ENCODE assay signal across 26 cellular contexts in genomic region chr11:10923886-10924285, GRCh38.
DNase-seq lines count a peak whose midpoint lies in the region; ATAC-seq, FAIRE-seq and TF ChIP-seq lines count a peak whose summit lies in the region.
"Had no signal": no experiment of that assay in that cellular context is flagged by ENCODE, and none has a peak within 500 bp of the region (broad histone marks: within the 10 kb centered on the region; RNA-seq: fewer than 3 reads in every experiment).

No MANE protein-coding gene starts in this region.

- POLR2A ChIA-PET in Panc1 (lab: Charles Lee) (interaction anchor here (0.7 kb wide), 2 partner anchors 63 to 114 kb away, joined by 3 to 4 read pairs; no protein-coding TSS in a partner anchor), K562 (lab: Yijun Ruan, JAX) (interaction anchor here (1.2 to 2.0 kb wide), 5 partner anchors 7 to 115 kb away, joined by 3 to 8 read pairs (median 4); partner anchors contain the start of gene EIF4G2)

- H3K9me3 Mint-ChIP-seq in mesothelial cell of epicardium, result no peaks in the 10 kb centered on the region
- H3K9me3 Mint-ChIP-seq: CD4-positive, alpha-beta T cell; CD8-positive, alpha-beta memory T cell had no signal

- no peak for ATAC-seq in Panc1
- no peak for ATAC-seq in K562
- ATAC-seq: A549, GM12878 had no signal

- H3K9ac ChIP-seq in K562 (ENCODE audit: insufficient read depth in 1 of 2, low read depth in 2 of 2, low read length in 2 of 2), result no peak overlapping the region
- H3K9ac ChIP-seq: BLaER1 treated with 17β-estradiol and CSF1 and Interleukin-3, amounts not matched to agents 10 nM and 100 nM had no signal

- H3K4me1 ChIP-seq in Panc1 (ENCODE audit: control insufficient read depth, insufficient read depth, low read length), result peaks cover 47% of the 10 kb centered on the region
- peaks cover 0 to 20% of the 10 kb centered on the region in 2 experiments; a peak in 4 of 5 replicates for H3K4me1 ChIP-seq in K562 (replicated peaks in 1 of 2; ENCODE audit: control insufficient read depth in 2 of 2, insufficient read depth in 2 of 2, low read length in 2 of 2)
- H3K4me1 ChIP-seq: BE2C had no signal

- no peaks in the 10 kb centered on the region for H3K27me3 Mint-ChIP-seq in mesothelial cell of epicardium (ENCODE audit: low read depth)

- H3K27me3 ChIP-seq in Panc1 (ENCODE audit: control insufficient read depth, insufficient read depth, low read length), result no peaks in the 10 kb centered on the region
- H3K27me3 ChIP-seq in K562 (ENCODE audit: control insufficient read depth in 2 of 2, insufficient read depth in 2 of 2, low read length in 2 of 2), result no peaks in the 10 kb centered on the region
- H3K27me3 ChIP-seq: BE2C had no signal

- H3K27ac Mint-ChIP-seq in mesothelial cell of epicardium, result peak overlapping the region; percentile 14
- H3K27ac Mint-ChIP-seq: CD4-positive, alpha-beta T cell; CD8-positive, alpha-beta memory T cell; HFFc6 had no signal

- no peaks in the 10 kb centered on the region for H3K36me3 Mint-ChIP-seq in mesothelial cell of epicardium

- no peak for TF ChIP-seq RAD21 in K562 (CRISPR knock-in tag; conservative IDR thresholded peaks at IDR 0.05 in 1 of 2, IDR thresholded peaks at IDR 0.05 in 1 of 2)

- TF ChIP-seq POLR2A in GM12891 (IDR thresholded peaks at IDR 0.05; ENCODE audit: low read depth, low read length) (no peak), K562 (conservative IDR thresholded peaks at IDR 0.05) (no peak)

- H3K9me3 ChIP-seq in Panc1 (ENCODE audit: control insufficient read depth, insufficient read depth, low read depth, low read length) (0 out of 2 replicates have a peak, but pooled peaks cover 3% of the 10 kb centered on the region), K562 (replicated peaks; ENCODE audit: control insufficient read depth, insufficient read depth, low read depth, low read length) (peaks cover under 1% of the 10 kb centered on the region; the same call in 1 of the 2 replicates)
- H3K9me3 ChIP-seq: BE2C had no signal

- BruUV-seq in Panc1 (replicated peaks; lab: Mats Ljungman, UMichigan) (no TSS peak), K562 (replicated peaks; lab: Mats Ljungman, UMichigan) (no TSS peak)

- DNase-seq in GM12891 (ENCODE audit: insufficient read length, low spot score) (no peak), Panc1 (ENCODE audit: low read depth, low spot score) (no peak), K562 (ENCODE audit: extremely low read depth in 1 of 4, low spot score in 3 of 4) (no peak), mesothelial cell of epicardium (ENCODE audit: low spot score in 2 of 2, unreplicated experiment in 2 of 2) (no peak), NCI-H524 treated with DMSO at 0.1 percent for 48 hours (lab: John Stamatoyannopoulos, UW) (no peak), NCI-H2107 (lab: John Stamatoyannopoulos, UW) (no peak), posterior vena cava (ENCODE audit: low spot score) (no peak)
- DNase-seq: 8988T; ACHN; AML-193; BE2C; CD4-positive, alpha-beta T cell; CD8-positive, alpha-beta memory T cell; DMS 273 treated with DMSO at 0.1 percent for 48 hours; DMS79; EL; GDM1; GOT3; HFFc6 had no signal

- H3K4me1 Mint-ChIP-seq in mesothelial cell of epicardium, result peaks cover 51% of the 10 kb centered on the region

- H3K4me2 ChIP-seq in K562 (ENCODE audit: insufficient read depth, low read length), result no peak overlapping the region
- H3K4me2 ChIP-seq: A549; BLaER1 treated with 17β-estradiol and CSF1 and Interleukin-3, amounts not matched to agents 10 nM and 100 nM had no signal

- no peaks in the 10 kb centered on the region for H3K79me2 ChIP-seq in K562 (ENCODE audit: control insufficient read depth, insufficient read depth, low read length)

- TF ChIP-seq CTCF in Panc1 (IDR thresholded peaks at IDR 0.05) (no peak), K562 (IDR thresholded peaks at IDR 0.05 in 2 of 3, conservative IDR thresholded peaks at IDR 0.05 in 1 of 3; ENCODE audit: insufficient read depth in 2 of 3, low read depth in 1 of 3, low read length in 3 of 3) (no peak), mesothelial cell of epicardium (IDR thresholded peaks at IDR 0.05; ENCODE audit: unreplicated experiment) (no peak)

- FAIRE-seq in GM12891 (lab: Jason Lieb, UNC) (peak; percentile 50), K562 (lab: Jason Lieb, UNC) (no peak)
- FAIRE-seq: A549, D721Med, GM12878, H54 had no signal

- H3K27ac ChIP-seq in Panc1 (ENCODE audit: low read length) (peak overlapping the region; percentile 98), K562 (ENCODE audit: extremely low read depth, low read depth, low read length) (no peak overlapping the region)
- H3K27ac ChIP-seq: BLaER1 treated with 17β-estradiol and CSF1 and Interleukin-3, amounts not matched to agents 10 nM and 100 nM had no signal

- CTCF ChIA-PET in Panc1 (lab: Charles Lee), result interaction anchor here (0.7 kb wide), 1 partner anchor 302 kb away, joined by 3 read pairs; no protein-coding TSS in a partner anchor
- CTCF ChIA-PET in K562 (lab: Yijun Ruan, JAX; ENCODE audit: low intra/inter-chr PET ratio), result no interaction called here

- H4K20me1 ChIP-seq in K562 (replicated peaks; ENCODE audit: control insufficient read depth, insufficient read depth, low read length), result no peaks in the 10 kb centered on the region
- H4K20me1 ChIP-seq: BLaER1 treated with 17β-estradiol and CSF1 and Interleukin-3, amounts not matched to agents 10 nM and 100 nM had no signal

- H3K9me1 ChIP-seq in K562 (ENCODE audit: control insufficient read depth, insufficient read depth, low read length), result no peaks in the 10 kb centered on the region

- intact Hi-C loops in Panc1 (cut with micrococcal nuclease; ENCODE audit: unreplicated experiment), result loop anchor here (2.0 kb wide), 1 partner anchor 67 kb away; no protein-coding TSS in a partner anchor
- intact Hi-C loops in K562 (cut with micrococcal nuclease), result loop anchor here (5.0 kb wide), 1 partner anchor 67 kb away; the partner anchor contains the start of gene ZBED5
- intact Hi-C loops in posterior vena cava (cut with DNase I), result loop anchor here (10.0 kb wide), 1 partner anchor 59 kb away; no protein-coding TSS in a partner anchor

- in situ Hi-C loops in Panc1 (cut with HindIII; ENCODE audit: low pct_unique_long_range_greater_than_20kb, low sequenced_read_pairs) (no loop called here), K562 (cut with MboI) (loop anchor here (5.0 kb wide), 1 partner anchor 132 kb away; no protein-coding TSS in a partner anchor)

- TF ChIP-seq EP300 in K562 (IDR thresholded peaks at IDR 0.05; ENCODE audit: low read length), result no peak

- H3K4me3 ChIP-seq in Panc1 (ENCODE audit: low read depth in 2 of 2, low read length in 2 of 2), result no peak overlapping the region
- H3K4me3 ChIP-seq in K562, result no peak overlapping the region
- H3K4me3 ChIP-seq: A549; BLaER1 treated with 17β-estradiol and CSF1 and Interleukin-3, amounts not matched to agents 10 nM and 100 nM; GM12878; HAP-1 had no signal

- H3K4me3 Mint-ChIP-seq in mesothelial cell of epicardium, result no peak overlapping the region
- H3K4me3 Mint-ChIP-seq: CD14-positive monocyte; CD4-positive, alpha-beta T cell; CD8-positive, alpha-beta memory T cell; HFFc6 had no signal

- H2AFZ ChIP-seq in K562 (ENCODE audit: low read depth, low read length), result no peak overlapping the region

- H3K36me3 ChIP-seq in Panc1 (ENCODE audit: control insufficient read depth, insufficient read depth, low read length) (no peaks in the 10 kb centered on the region), K562 (ENCODE audit: control insufficient read depth, insufficient read depth, low read length) (no peaks in the 10 kb centered on the region)
- H3K36me3 ChIP-seq: BE2C; BLaER1 treated with 17β-estradiol and CSF1 and Interleukin-3, amounts not matched to agents 10 nM and 100 nM; HAP-1 had no signal

TF ChIP-seq in GM12891, 5 proteins besides CTCF, POLR2A, EP300 and RAD21:
- TF ChIP-seq POLR2AphosphoS5 (IDR thresholded peaks at IDR 0.05; ENCODE audit: low read depth, low read length) (no peak), POU2F2 (IDR thresholded peaks at IDR 0.05; ENCODE audit: low read depth, low read length) (no peak), TAF1 (IDR thresholded peaks at IDR 0.05; ENCODE audit: low read depth, low read length) (no peak), SPI1 (IDR thresholded peaks at IDR 0.05; ENCODE audit: low read depth, low read length) (no peak), PAX5 (IDR thresholded peaks at IDR 0.05; ENCODE audit: insufficient read depth, low read length, severe bottlenecking) (no peak)

TF ChIP-seq in K562, 482 proteins besides CTCF, POLR2A, EP300 and RAD21:
- TF ChIP-seq POLR2H (tag; IDR thresholded peaks at IDR 0.05; ENCODE audit: low read depth), result no peak
- peak; percentile 15; the same call in 1 of the 2 replicates for TF ChIP-seq HMBOX1 (IDR thresholded peaks at IDR 0.05)
- no peak for TF ChIP-seq HNRNPLL (IDR thresholded peaks at IDR 0.05; ENCODE audit: low read depth, low read length, poor library complexity, severe bottlenecking)
